8 cellular contexts compared by ENCODE assay signal in genomic region chr16:82169861-82170845, GRCh38. TPM values are rescaled to one million over a fixed set of nuclear protein-coding genes. Genes with fewer than 3 reads are reported as not detected.
DNase-seq lines count a peak whose midpoint lies in the region; ATAC-seq and TF ChIP-seq lines count a peak whose summit lies in the region.

TSS of gene MPHOSPH6 (minus strand) at chr16:82170224. CDS start at chr16:82170175, 49 bp downstream.

- intact Hi-C loops in activated T-helper 2 cell treated with anti-CD3 and anti-CD28 coated beads, Interferon-gamma antibody, Interleukin-2, Interleukin-4, amounts not matched to agents 10 μg/mL and 5 μg/mL and 100 μg/mL, durations not matched to agents 14 hours and 24 hours and 36 hours (cut with micrococcal nuclease), result loop anchor here (1.0 kb wide), 1 partner anchor 21 kb away; no protein-coding TSS in a partner anchor

- H3K36me3 ChIP-seq in KMS-11 (ENCODE audit: insufficient read depth), result peaks cover 4% of the 10 kb centered on the region; the same call in 1 of the 2 replicates

- no peak for TF ChIP-seq CTCF in KMS-11 (conservative IDR thresholded peaks at IDR 0.05; ENCODE audit: low read depth, low read length)

- peak within 1 kb of the TSS; percentile 75 for H3K9ac ChIP-seq in KMS-11

- H3K36me3 Mint-ChIP-seq in activated T-helper 2 cell treated with anti-CD3 and anti-CD28 coated beads, Interferon-gamma antibody, Interleukin-2, Interleukin-4, amounts not matched to agents 10 μg/mL and 5 μg/mL and 100 μg/mL, durations not matched to agents 14 hours and 24 hours and 36 hours (ENCODE audit: low read depth), result peaks cover 44% of the 10 kb centered on the region
- H3K36me3 Mint-ChIP-seq in natural killer cell treated with Interleukin-12 subunit alpha and Interleukin-12 subunit beta and Interleukin-15 and Interleukin-18, amount 100 ng/mL, for 72 hours, result peaks cover 17% of the 10 kb centered on the region

- no peaks in the 10 kb centered on the region for H4K20me1 ChIP-seq in KMS-11 (ENCODE audit: insufficient read depth)

- H2AFZ ChIP-seq in KMS-11 (ENCODE audit: low read depth), result peak within 1 kb of the TSS; percentile 100

- H3K4me3 ChIP-seq in KMS-11 (IDR thresholded peaks at IDR 0.05; ENCODE audit: insufficient read depth, low read depth, low read length), result no peak within 1 kb of the TSS

- H3K27me3 Mint-ChIP-seq in activated T-helper 2 cell treated with anti-CD3 and anti-CD28 coated beads, Interferon-gamma antibody, Interleukin-2, Interleukin-4, amounts not matched to agents 10 μg/mL and 5 μg/mL and 100 μg/mL, durations not matched to agents 14 hours and 24 hours and 36 hours (ENCODE audit: low read depth), result peaks cover 33% of the 10 kb centered on the region
- peaks cover 15 to 26% of the 10 kb centered on the region in 2 donors for H3K27me3 Mint-ChIP-seq in natural killer cell treated with Interleukin-12 subunit alpha and Interleukin-12 subunit beta and Interleukin-15 and Interleukin-18, amount 100 ng/mL, for 72 hours

- peaks cover 17% of the 10 kb centered on the region for H3K4me1 Mint-ChIP-seq in activated T-helper 2 cell treated with anti-CD3 and anti-CD28 coated beads, Interferon-gamma antibody, Interleukin-2, Interleukin-4, amounts not matched to agents 10 μg/mL and 5 μg/mL and 100 μg/mL, durations not matched to agents 14 hours and 24 hours and 36 hours (ENCODE audit: low read depth)
- peaks cover 21 to 25% of the 10 kb centered on the region in 2 donors for H3K4me1 Mint-ChIP-seq in natural killer cell treated with Interleukin-12 subunit alpha and Interleukin-12 subunit beta and Interleukin-15 and Interleukin-18, amount 100 ng/mL, for 72 hours (ENCODE audit: low read depth in 2 of 2)

- H3K4me3 Mint-ChIP-seq in activated T-helper 2 cell treated with anti-CD3 and anti-CD28 coated beads, Interferon-gamma antibody, Interleukin-2, Interleukin-4, amounts not matched to agents 10 μg/mL and 5 μg/mL and 100 μg/mL, durations not matched to agents 14 hours and 24 hours and 36 hours (ENCODE audit: low read depth), result peak within 1 kb of the TSS; percentile 92
- peak within 1 kb of the TSS; percentile 90 for H3K4me3 Mint-ChIP-seq in natural killer cell treated with Interleukin-12 subunit alpha and Interleukin-12 subunit beta and Interleukin-15 and Interleukin-18, amount 100 ng/mL, for 72 hours

- H3K27ac Mint-ChIP-seq in activated T-helper 2 cell treated with anti-CD3 and anti-CD28 coated beads, Interferon-gamma antibody, Interleukin-2, Interleukin-4, amounts not matched to agents 10 μg/mL and 5 μg/mL and 100 μg/mL, durations not matched to agents 14 hours and 24 hours and 36 hours, result peak within 1 kb of the TSS; percentile 93
- peak within 1 kb of the TSS; percentile 84 to 93 for H3K27ac Mint-ChIP-seq in natural killer cell treated with Interleukin-12 subunit alpha and Interleukin-12 subunit beta and Interleukin-15 and Interleukin-18, amount 100 ng/mL, for 72 hours

- H3K79me2 ChIP-seq in KMS-11 (ENCODE audit: insufficient read depth, low read depth), result peaks cover 14% of the 10 kb centered on the region

- H3K4me1 ChIP-seq in KMS-11 (ENCODE audit: low read depth, poor library complexity, severe bottlenecking), result peaks cover 3% of the 10 kb centered on the region

- ATAC-seq in GM21737 (IDR thresholded peaks at IDR 0.05; ENCODE audit: unreplicated experiment), result peak; percentile 93
- peak; percentile 98 for ATAC-seq in natural killer cell treated with Interleukin-12 subunit alpha and Interleukin-12 subunit beta and Interleukin-15 and Interleukin-18, amount 100 ng/mL, for 72 hours

- peak; percentile 35 for DNase-seq in DMS79 treated with DMSO at 0.1 percent for 48 hours (lab: John Stamatoyannopoulos, UW)
- DNase-seq in RPMI8226, result peak; percentile 92
- peak; percentile 86 for DNase-seq in activated T-helper 2 cell treated with anti-CD3 and anti-CD28 coated beads, Interferon-gamma antibody, Interleukin-2, Interleukin-4, amounts not matched to agents 10 μg/mL and 5 μg/mL and 100 μg/mL, durations not matched to agents 14 hours and 24 hours and 36 hours (ENCODE audit: low spot score)
- DNase-seq in fibroblast of peridontal ligament (ENCODE audit: extremely low read depth), result peak; percentile 84
- DNase-seq in natural killer cell treated with Interleukin-12 subunit alpha and Interleukin-12 subunit beta and Interleukin-15 and Interleukin-18, amount 100 ng/mL, for 72 hours (ENCODE audit: low spot score), result peak; percentile 91
- DNase-seq in stimulated activated naive CD4-positive, alpha-beta T cell treated with Interleukin-2 at 50 U/mL for 16 hours (lab: John Stamatoyannopoulos, UW), result peak; percentile 92

- peak within 1 kb of the TSS; percentile 91 for H3K4me2 ChIP-seq in KMS-11

- peak within 1 kb of the TSS; percentile 30; the same call in 1 of the 2 replicates for H3K27ac ChIP-seq in KMS-11

- H3K27me3 ChIP-seq in KMS-11 (ENCODE audit: insufficient read depth, low read depth), result peaks cover 7% of the 10 kb centered on the region; the same call in 1 of the 2 replicates

- H3K9me3 Mint-ChIP-seq in activated T-helper 2 cell treated with anti-CD3 and anti-CD28 coated beads, Interferon-gamma antibody, Interleukin-2, Interleukin-4, amounts not matched to agents 10 μg/mL and 5 μg/mL and 100 μg/mL, durations not matched to agents 14 hours and 24 hours and 36 hours, result peaks cover 20% of the 10 kb centered on the region
- no peaks in the 10 kb centered on the region for H3K9me3 Mint-ChIP-seq in natural killer cell treated with Interleukin-12 subunit alpha and Interleukin-12 subunit beta and Interleukin-15 and Interleukin-18, amount 100 ng/mL, for 72 hours

RNA-seq across cellular contexts. Expression of gene MPHOSPH6, which starts in this region (rescaled TPM):
- 46.4 and 47.4 TPM in 2 replicates for total RNA-seq in activated T-helper 2 cell treated with anti-CD3 and anti-CD28 coated beads, Interferon-gamma antibody, Interleukin-2, Interleukin-4, amounts not matched to agents 10 μg/mL and 5 μg/mL and 100 μg/mL, durations not matched to agents 14 hours and 24 hours and 36 hours
- 10 to 100 TPM; 38.2 to 44.5 TPM for total RNA-seq in natural killer cell treated with Interleukin-12 subunit alpha and Interleukin-12 subunit beta and Interleukin-15 and Interleukin-18, amount 100 ng/mL, for 72 hours

Comparison
In these comparisons a context has a peak if more than half of its experiments do, and no peak if none do; other contexts are left out.
1. DNase-seq: peak in every context shown above with its lines; median percentile 92 in RPMI8226; 92 in stimulated activated naive CD4-positive, alpha-beta T cell treated with Interleukin-2 at 50 U/mL for 16 hours; 91 in natural killer cell treated with Interleukin-12 subunit alpha and Interleukin-12 subunit beta and Interleukin-15 and Interleukin-18, amount 100 ng/mL, for 72 hours; 86 in activated T-helper 2 cell treated with anti-CD3 and anti-CD28 coated beads, Interferon-gamma antibody, Interleukin-2, Interleukin-4, amounts not matched to agents 10 μg/mL and 5 μg/mL and 100 μg/mL, durations not matched to agents 14 hours and 24 hours and 36 hours; 84 in fibroblast of peridontal ligament; 35 in DMS79 treated with DMSO at 0.1 percent for 48 hours.